Comparison of ENCODE assay signal across 13 cellular contexts in genomic region chr10:123996302-123996701, GRCh38.
A peak's percentile ranks its signal among the peaks of the same experiment; 100 is the strongest.
DNase-seq lines count a peak whose midpoint lies in the region; ATAC-seq and TF ChIP-seq lines count a peak whose summit lies in the region.
"Had no signal": no experiment of that assay in that cellular context is flagged by ENCODE, and none has a peak within 500 bp of the region (broad histone marks: within the 10 kb centered on the region; RNA-seq: fewer than 3 reads in every experiment).

No MANE protein-coding gene starts in this region.

- no peak overlapping the region for H3K27ac ChIP-seq in prostate gland

- no peaks in the 10 kb centered on the region for H3K4me1 ChIP-seq in prostate gland (replicated peaks)

- no peak overlapping the region for H3K4me3 ChIP-seq in prostate gland

- H3K9me3 Mint-ChIP-seq in IgD-negative memory B cell, result no peaks in the 10 kb centered on the region
- H3K9me3 Mint-ChIP-seq in central memory CD8-positive, alpha-beta T cell, result no peaks in the 10 kb centered on the region
- H3K9me3 Mint-ChIP-seq: neural crest cell; stimulated activated naive CD8-positive, alpha-beta T cell treated with anti-CD3 and anti-CD28 coated beads, Interleukin-15, amount 100 ng/mL, for 72 hours had no signal

- TF ChIP-seq POLR2A in prostate gland (IDR thresholded peaks at IDR 0.05), result no peak

- no peak for ATAC-seq in central memory CD8-positive, alpha-beta T cell (replicated peaks; ENCODE audit: extremely low read depth, poor library complexity, severe bottlenecking)
- ATAC-seq in HG02885 (IDR thresholded peaks at IDR 0.05; ENCODE audit: poor library complexity, unreplicated experiment), result no peak

- peaks cover 23% of the 10 kb centered on the region for H3K27me3 Mint-ChIP-seq in IgD-negative memory B cell
- H3K27me3 Mint-ChIP-seq in central memory CD8-positive, alpha-beta T cell, result peaks cover 95% of the 10 kb centered on the region

- TF ChIP-seq CTCF in prostate gland (IDR thresholded peaks at IDR 0.05) (no peak), GM10266 (IDR thresholded peaks at IDR 0.05; ENCODE audit: control insufficient read depth, insufficient read depth, low read depth, missing control alignments) (no peak)

- no peaks in the 10 kb centered on the region for H3K9me3 ChIP-seq in prostate gland

- H3K36me3 Mint-ChIP-seq in IgD-negative memory B cell, result peaks cover 2% of the 10 kb centered on the region
- peaks cover 2% of the 10 kb centered on the region for H3K36me3 Mint-ChIP-seq in central memory CD8-positive, alpha-beta T cell (ENCODE audit: insufficient read depth)

- H3K4me3 Mint-ChIP-seq in IgD-negative memory B cell, result peak overlapping the region; percentile 37 to 83 (median 76)
- H3K4me3 Mint-ChIP-seq in central memory CD8-positive, alpha-beta T cell, result peak overlapping the region; percentile 9
- H3K4me3 Mint-ChIP-seq: neural crest cell had no signal

- peak overlapping the region in 1 of 3 donors; percentile 82 for H3K27ac Mint-ChIP-seq in IgD-negative memory B cell
- no peak overlapping the region for H3K27ac Mint-ChIP-seq in central memory CD8-positive, alpha-beta T cell (ENCODE audit: low read depth)
- H3K27ac Mint-ChIP-seq: stimulated activated naive CD8-positive, alpha-beta T cell treated with anti-CD3 and anti-CD28 coated beads, Interleukin-15, amount 100 ng/mL, for 72 hours had no signal

- peaks cover 7% of the 10 kb centered on the region for H3K27me3 ChIP-seq in prostate gland (replicated peaks; ENCODE audit: insufficient read depth)

- 64% methylated on average over 7 of the region's 7 CpGs for WGBS in prostate gland

- DNase-seq in Ammon's horn (ENCODE audit: low spot score) (peak; percentile 2), myocyte (ENCODE audit: low read depth) (peak; percentile 37), prostate gland (ENCODE audit: low spot score) (no peak), NCI-H2196 (lab: John Stamatoyannopoulos, UW; ENCODE audit: unreplicated experiment) (no peak), GM10266 (ENCODE audit: extremely low spot score) (no peak)
- no peak for DNase-seq in central memory CD8-positive, alpha-beta T cell (ENCODE audit: low spot score in 2 of 2)
- DNase-seq: activated CD4-positive, alpha-beta T cell treated with anti-CD3 and anti-CD28 coated beads, Interleukin-2, amount 50 U/mL, for 1 hour; NCI-H187 treated with DMSO at 0.1 percent for 48 hours; SIG-M5 had no signal

- peaks cover 9 to 11% (median 11%) of the 10 kb centered on the region in 3 donors for H3K4me1 Mint-ChIP-seq in IgD-negative memory B cell
- no peaks in the 10 kb centered on the region for H3K4me1 Mint-ChIP-seq in central memory CD8-positive, alpha-beta T cell

- intact Hi-C loops in prostate gland (cut with DNase I), result no loop called here

- H3K36me3 ChIP-seq in prostate gland, result no peaks in the 10 kb centered on the region

Comparison
In these comparisons a context has a peak if more than half of its experiments do, and no peak if none do; other contexts are left out.
1. DNase-seq: peak in Ammon's horn (single experiment) and myocyte (single experiment); none in central memory CD8-positive, alpha-beta T cell (0 of 2), prostate gland (single experiment), NCI-H2196 (single experiment) and GM10266 (single experiment).